23 cellular contexts compared by ENCODE assay signal in the genomic region with DNA sequence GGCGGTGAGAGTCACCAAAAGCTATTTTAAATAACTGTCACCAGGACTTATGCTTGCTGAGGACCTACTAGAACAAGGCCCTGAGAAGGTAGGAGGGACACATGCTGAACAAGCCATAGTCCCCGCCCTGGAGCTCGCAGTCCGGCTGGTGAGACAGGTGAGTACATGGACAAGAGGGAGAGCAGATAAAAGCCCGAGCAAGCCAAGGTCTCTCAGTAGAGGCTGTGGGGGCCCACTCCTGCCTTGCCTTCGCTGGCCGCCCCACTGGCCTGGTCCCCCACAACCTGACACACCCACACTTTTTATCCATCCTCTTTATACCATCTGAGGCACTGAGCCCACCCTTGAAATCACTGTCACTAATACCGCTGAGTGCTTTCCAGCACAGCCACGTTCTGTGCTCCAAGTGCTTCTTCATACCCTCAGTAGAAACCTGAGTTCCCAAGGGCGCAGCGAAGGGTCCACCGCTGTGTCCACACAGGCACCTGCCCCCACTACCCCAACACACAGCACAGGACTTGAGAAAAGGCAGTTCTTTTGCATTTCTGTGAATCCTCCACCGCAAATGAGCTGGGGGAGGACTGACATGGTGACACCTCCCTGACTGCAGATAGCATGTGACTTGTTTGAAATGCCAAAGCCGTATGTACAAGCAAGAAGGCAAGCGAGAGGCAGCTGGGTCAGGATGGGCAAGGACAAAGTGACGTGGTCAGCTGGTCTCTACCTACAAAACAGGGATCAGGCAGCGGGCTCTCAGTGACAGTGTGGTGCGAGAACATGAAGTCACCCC.
"Had no signal": no experiment of that assay in that cellular context is flagged by ENCODE, and none has a peak within 500 bp of the region (broad histone marks: within the 10 kb centered on the region; RNA-seq: fewer than 3 reads in every experiment).

No MANE protein-coding gene starts in this region.

- H3K9me3 ChIP-seq: body of pancreas, colonic mucosa, left ventricle myocardium inferior, pancreas, psoas muscle, right atrium auricular region, SK-N-SH, tibial nerve had no signal

- H3K4me1 Mint-ChIP-seq: mesothelial cell of epicardium, nephron had no signal

- ATAC-seq: activated CD4-positive, CD25-positive, alpha-beta regulatory T cell treated with anti-CD3 and anti-CD28 coated beads, Interleukin-2, amount 50 U/mL, for 24 hours; activated CD8-positive, alpha-beta memory T cell treated with anti-CD3 and anti-CD28 coated beads, Interleukin-2, amount 10 ng/mL, durations not matched to agents 7 days and 5 days; activated CD8-positive, alpha-beta T cell treated with anti-CD3 and anti-CD28 coated beads for 36 hours; activated naive CD8-positive, alpha-beta T cell treated with anti-CD3 and anti-CD28 coated beads, Interleukin-2, amount 50 U/mL, for 24 hours; body of pancreas; pancreas; psoas muscle; stimulated activated naive CD8-positive, alpha-beta T cell treated with anti-CD3 and anti-CD28 coated beads, Interleukin-15, amount 100 ng/mL, for 72 hours had no signal

- H3K4me1 ChIP-seq: body of pancreas, colonic mucosa, pancreas, psoas muscle, right atrium auricular region, tibial nerve had no signal

- H3K4me3 Mint-ChIP-seq: activated CD4-positive, alpha-beta T cell treated with anti-CD3 and anti-CD28 coated beads, Interleukin-2, amount 10 ng/mL, durations not matched to agents 7 days and 5 days; activated CD8-positive, alpha-beta memory T cell treated with anti-CD3 and anti-CD28 coated beads, Interleukin-2, amount 10 ng/mL, durations not matched to agents 7 days and 5 days; activated CD8-positive, alpha-beta T cell treated with anti-CD3 and anti-CD28 coated beads for 36 hours; activated naive CD8-positive, alpha-beta T cell treated with anti-CD3 and anti-CD28 coated beads, Interleukin-2, amount 50 U/mL, for 24 hours; mesothelial cell of epicardium; nephron; stimulated activated naive CD8-positive, alpha-beta T cell treated with anti-CD3 and anti-CD28 coated beads, Interleukin-15, amount 100 ng/mL, for 72 hours had no signal

- H3K27me3 ChIP-seq: body of pancreas, colonic mucosa, pancreas, right atrium auricular region, tibial nerve had no signal

- H3K27me3 Mint-ChIP-seq: activated CD4-positive, alpha-beta T cell treated with anti-CD3 and anti-CD28 coated beads, Interleukin-2, amount 10 ng/mL, durations not matched to agents 7 days and 5 days; activated CD8-positive, alpha-beta memory T cell treated with anti-CD3 and anti-CD28 coated beads, Interleukin-2, amount 10 ng/mL, durations not matched to agents 7 days and 5 days; activated CD8-positive, alpha-beta T cell treated with anti-CD3 and anti-CD28 coated beads for 36 hours; activated naive CD8-positive, alpha-beta T cell treated with anti-CD3 and anti-CD28 coated beads, Interleukin-2, amount 50 U/mL, for 24 hours; stimulated activated naive CD8-positive, alpha-beta T cell treated with anti-CD3 and anti-CD28 coated beads, Interleukin-15, amount 100 ng/mL, for 72 hours had no signal

- DNase-seq: activated CD4-positive, alpha-beta T cell treated with anti-CD3 and anti-CD28 coated beads, Interleukin-2, amount 10 ng/mL, durations not matched to agents 7 days and 5 days; activated CD8-positive, alpha-beta memory T cell treated with anti-CD3 and anti-CD28 coated beads, Interleukin-2, amount 10 ng/mL, durations not matched to agents 7 days and 5 days; activated CD8-positive, alpha-beta T cell treated with anti-CD3 and anti-CD28 coated beads for 36 hours; activated gamma-delta T cell treated with Interleukin-2 at 50 U/mL for 16 hours; activated naive CD8-positive, alpha-beta T cell treated with anti-CD3 and anti-CD28 coated beads, Interleukin-2, amount 50 U/mL, for 24 hours; activated T-cell treated with anti-CD3 and anti-CD28 coated beads for 4 hours; anterior cingulate cortex; body of pancreas; central memory CD4-positive, alpha-beta T cell; colonic mucosa; left ventricle myocardium inferior; mammary epithelial cell; SK-N-SH; stimulated activated CD4-positive, alpha-beta T cell treated with anti-CD3 and anti-CD28 coated beads, Interleukin-4, amount 100 ng/mL, for 24 hours; stimulated activated naive CD8-positive, alpha-beta T cell treated with anti-CD3 and anti-CD28 coated beads, Interleukin-15, amount 100 ng/mL, for 72 hours had no signal

- H3K4me3 ChIP-seq: body of pancreas, colonic mucosa, left ventricle myocardium inferior, pancreas, psoas muscle, right atrium auricular region, tibial nerve had no signal

- H3K9me3 Mint-ChIP-seq: activated CD4-positive, alpha-beta T cell treated with anti-CD3 and anti-CD28 coated beads, Interleukin-2, amount 10 ng/mL, durations not matched to agents 7 days and 5 days; activated CD8-positive, alpha-beta T cell treated with anti-CD3 and anti-CD28 coated beads for 36 hours; activated naive CD8-positive, alpha-beta T cell treated with anti-CD3 and anti-CD28 coated beads, Interleukin-2, amount 50 U/mL, for 24 hours; mesothelial cell of epicardium; nephron; stimulated activated naive CD8-positive, alpha-beta T cell treated with anti-CD3 and anti-CD28 coated beads, Interleukin-15, amount 100 ng/mL, for 72 hours had no signal

- H3K27ac ChIP-seq: body of pancreas, colonic mucosa, left ventricle myocardium inferior, pancreas, psoas muscle, right atrium auricular region, tibial nerve, VCaP had no signal

- H3K27ac Mint-ChIP-seq: activated CD4-positive, alpha-beta T cell treated with anti-CD3 and anti-CD28 coated beads, Interleukin-2, amount 10 ng/mL, durations not matched to agents 7 days and 5 days; activated CD8-positive, alpha-beta memory T cell treated with anti-CD3 and anti-CD28 coated beads, Interleukin-2, amount 10 ng/mL, durations not matched to agents 7 days and 5 days; activated CD8-positive, alpha-beta T cell treated with anti-CD3 and anti-CD28 coated beads for 36 hours; activated naive CD8-positive, alpha-beta T cell treated with anti-CD3 and anti-CD28 coated beads, Interleukin-2, amount 50 U/mL, for 24 hours; mesothelial cell of epicardium; nephron had no signal
